8 cellular contexts compared by ENCODE assay signal in the genomic region with DNA sequence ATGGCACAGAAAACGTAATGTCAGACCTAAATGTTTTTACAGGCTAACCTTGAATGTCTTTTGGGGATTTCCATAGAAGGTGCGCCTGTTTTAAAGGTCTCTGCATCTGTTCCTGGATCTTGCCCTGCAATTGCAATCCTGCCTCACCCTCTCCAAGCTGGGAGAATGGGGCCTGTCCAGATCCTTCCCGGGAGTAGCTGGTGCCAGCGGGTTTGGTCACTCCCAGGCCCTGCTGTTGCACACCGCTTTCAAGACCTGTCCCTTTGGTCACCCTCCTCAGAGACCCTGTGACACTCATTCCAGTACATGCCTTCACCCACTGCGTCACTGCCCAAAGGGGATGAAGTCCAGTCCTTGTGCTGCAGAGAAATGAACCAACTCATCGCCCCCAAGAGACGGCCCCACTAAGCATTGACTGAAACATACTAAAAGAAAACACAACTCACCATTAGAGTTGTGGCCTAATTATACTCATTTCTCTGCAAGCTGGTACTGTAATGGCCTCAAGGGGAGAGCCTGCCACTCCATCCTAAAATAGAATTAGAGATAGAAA. TPM values are rescaled to one million over a fixed set of nuclear protein-coding genes. Genes with fewer than 3 reads are reported as not detected.
DNase-seq lines count a peak whose midpoint lies in the region; ATAC-seq and TF ChIP-seq lines count a peak whose summit lies in the region.

No MANE protein-coding gene starts in this region.

- no peaks in the 10 kb centered on the region for H3K9me3 ChIP-seq in effector memory CD4-positive, alpha-beta T cell (ENCODE audit: control insufficient read depth, low read length)
- H3K9me3 ChIP-seq in naive thymus-derived CD4-positive, alpha-beta T cell (ENCODE audit: control insufficient read depth in 2 of 3, low read length in 3 of 3), result no peaks in the 10 kb centered on the region

- peaks cover 17% of the 10 kb centered on the region for H3K36me3 Mint-ChIP-seq in T-helper 2 cell treated with Interferon-gamma antibody and Interleukin-4, amounts not matched to agents 5 μg/mL and 100 μg/mL, for 36 hours (ENCODE audit: low read depth)
- H3K36me3 Mint-ChIP-seq in naive thymus-derived CD4-positive, alpha-beta T cell, result peaks cover 4 to 19% (median 13%) of the 10 kb centered on the region in 5 donors

- peaks cover 41% of the 10 kb centered on the region for H3K4me1 Mint-ChIP-seq in T-helper 2 cell treated with Interferon-gamma antibody and Interleukin-4, amounts not matched to agents 5 μg/mL and 100 μg/mL, for 36 hours (ENCODE audit: low read depth)
- peaks cover 36 to 57% (median 51%) of the 10 kb centered on the region in 7 donors for H3K4me1 Mint-ChIP-seq in naive thymus-derived CD4-positive, alpha-beta T cell

- H3K9me3 Mint-ChIP-seq in T-helper 2 cell treated with Interferon-gamma antibody and Interleukin-4, amounts not matched to agents 5 μg/mL and 100 μg/mL, for 36 hours, result no peaks in the 10 kb centered on the region
- peaks cover 0 to 13% (median 0%) of the 10 kb centered on the region in 11 donors for H3K9me3 Mint-ChIP-seq in naive thymus-derived CD4-positive, alpha-beta T cell

- in situ Hi-C loops in ACHN (cut with HindIII; ENCODE audit: low pct_ligation_motif_present, low pct_unique_long_range_greater_than_20kb, low sequenced_read_pairs), result no loop called here

- DNase-seq in stimulated activated CD4-positive, alpha-beta T cell treated with anti-CD3 and anti-CD28 coated beads, Interleukin-4, amount 100 ng/mL, for 1 hour, result peak; percentile 7
- DNase-seq in stimulated activated CD4-positive, alpha-beta T cell treated with anti-CD3 and anti-CD28 coated beads, Interleukin-4, amount 100 ng/mL, for 4 hours, result no peak
- peak; percentile 31 for DNase-seq in T-helper 2 cell treated with Interferon-gamma antibody and Interleukin-4, amounts not matched to agents 5 μg/mL and 100 μg/mL, for 36 hours (ENCODE audit: low spot score)
- DNase-seq in effector memory CD4-positive, alpha-beta T cell, result peak in 2 of 3 donors; percentile 8 to 20
- peak in 2 of 9 donors; percentile 34 to 42 for DNase-seq in naive thymus-derived CD4-positive, alpha-beta T cell
- DNase-seq in HuH-7.5 (ENCODE audit: low spot score) (no peak), GM10266 (ENCODE audit: extremely low spot score) (no peak), ACHN (no peak)

- no peak for TF ChIP-seq CTCF in GM10266 (IDR thresholded peaks at IDR 0.05; ENCODE audit: control insufficient read depth, insufficient read depth, low read depth, missing control alignments)

- CTCF ChIA-PET in naive thymus-derived CD4-positive, alpha-beta T cell (lab: Charles Lee), result interaction anchor here (0.6 to 4.9 kb wide), 16 partner anchors 8 to 514 kb away, joined by 3 to 35 read pairs (median 4); no protein-coding TSS in a partner anchor

- intact Hi-C loops in naive thymus-derived CD4-positive, alpha-beta T cell (cut with micrococcal nuclease), result loop anchor here (1.0 to 5.0 kb wide), 20 partner anchors 45 to 1255 kb away; partner anchors contain the start of genes ARID4B (in 1 of the 2), B3GALNT2 (in 1 of the 2), COA6 (in 1 of the 2) and GGPS1 (in 1 of the 2)

- peak overlapping the region; percentile 100 for H3K27ac Mint-ChIP-seq in T-helper 2 cell treated with Interferon-gamma antibody and Interleukin-4, amounts not matched to agents 5 μg/mL and 100 μg/mL, for 36 hours
- peak overlapping the region; percentile 97 to 100 (median 100) for H3K27ac Mint-ChIP-seq in naive thymus-derived CD4-positive, alpha-beta T cell

- H3K27me3 Mint-ChIP-seq in T-helper 2 cell treated with Interferon-gamma antibody and Interleukin-4, amounts not matched to agents 5 μg/mL and 100 μg/mL, for 36 hours (ENCODE audit: low read depth), result peaks cover 3% of the 10 kb centered on the region
- peaks cover 0 to 6% (median 0%) of the 10 kb centered on the region in 5 donors for H3K27me3 Mint-ChIP-seq in naive thymus-derived CD4-positive, alpha-beta T cell

- peaks cover 32% of the 10 kb centered on the region for H3K4me1 ChIP-seq in effector memory CD4-positive, alpha-beta T cell (ENCODE audit: control insufficient read depth, insufficient read depth, low read length, poor library complexity, severe bottlenecking)
- H3K4me1 ChIP-seq in naive thymus-derived CD4-positive, alpha-beta T cell (ENCODE audit: control insufficient read depth in 2 of 2, insufficient read depth in 2 of 2, low read length in 2 of 2), result peaks cover 26 to 35% of the 10 kb centered on the region in 2 donors

- H3K4me3 Mint-ChIP-seq in T-helper 2 cell treated with Interferon-gamma antibody and Interleukin-4, amounts not matched to agents 5 μg/mL and 100 μg/mL, for 36 hours, result peak overlapping the region; percentile 89
- H3K4me3 Mint-ChIP-seq in naive thymus-derived CD4-positive, alpha-beta T cell, result peak overlapping the region; percentile 80 to 98 (median 91)

- POLR2A ChIA-PET in naive thymus-derived CD4-positive, alpha-beta T cell (lab: Charles Lee), result interaction anchor here (0.6 to 7.0 kb wide), 55 partner anchors 8 to 516 kb away, joined by 3 to 260 read pairs (median 5); partner anchors contain the start of genes COA6 and TARBP1

- no peak for ATAC-seq in naive thymus-derived CD4-positive, alpha-beta T cell

- no peaks in the 10 kb centered on the region for H3K27me3 ChIP-seq in effector memory CD4-positive, alpha-beta T cell (replicated peaks; ENCODE audit: control insufficient read depth, insufficient read depth, low read length, poor library complexity, severe bottlenecking)
- no peaks in the 10 kb centered on the region for H3K27me3 ChIP-seq in naive thymus-derived CD4-positive, alpha-beta T cell (ENCODE audit: control insufficient read depth in 2 of 2, insufficient read depth in 2 of 2, low read length in 2 of 2)

- H3K36me3 ChIP-seq in effector memory CD4-positive, alpha-beta T cell (ENCODE audit: control insufficient read depth, insufficient read depth, low read length), result peaks cover 7% of the 10 kb centered on the region
- H3K36me3 ChIP-seq in naive thymus-derived CD4-positive, alpha-beta T cell (ENCODE audit: control insufficient read depth in 2 of 3, insufficient read depth in 3 of 3, low read length in 3 of 3), result peaks cover 1 to 8% (median 5%) of the 10 kb centered on the region in 3 experiments

- peak overlapping the region; percentile 98 for H3K27ac ChIP-seq in effector memory CD4-positive, alpha-beta T cell (ENCODE audit: insufficient read depth, low read length, poor library complexity, severe bottlenecking)
- H3K27ac ChIP-seq in naive thymus-derived CD4-positive, alpha-beta T cell (ENCODE audit: low read depth, low read length), result peak overlapping the region; percentile 97

- peak overlapping the region; percentile 19 for H3K4me3 ChIP-seq in effector memory CD4-positive, alpha-beta T cell (ENCODE audit: insufficient read depth, low read depth, low read length, poor library complexity, severe bottlenecking)
- H3K4me3 ChIP-seq in naive thymus-derived CD4-positive, alpha-beta T cell (ENCODE audit: low read length), result peak overlapping the region; percentile 89

RNA-seq across cellular contexts. Expression of gene IRF2BP2, which starts 1.9 kb away (rescaled TPM):
- total RNA-seq in naive thymus-derived CD4-positive, alpha-beta T cell, result 100 to 1,000 TPM; 150 to 413 (median 173) TPM
- 10 to 100 TPM; 28.7 to 35.6 TPM for polyA plus RNA-seq in naive thymus-derived CD4-positive, alpha-beta T cell

Comparison
In these comparisons a context has a peak if more than half of its experiments do, and no peak if none do; other contexts are left out.
1. DNase-seq: peak in stimulated activated CD4-positive, alpha-beta T cell treated with anti-CD3 and anti-CD28 coated beads, Interleukin-4, amount 100 ng/mL, for 1 hour (single experiment), T-helper 2 cell treated with Interferon-gamma antibody and Interleukin-4, amounts not matched to agents 5 μg/mL and 100 μg/mL, for 36 hours (single experiment) and effector memory CD4-positive, alpha-beta T cell (2 of 3); none in stimulated activated CD4-positive, alpha-beta T cell treated with anti-CD3 and anti-CD28 coated beads, Interleukin-4, amount 100 ng/mL, for 4 hours (0 of 2), HuH-7.5 (single experiment), GM10266 (single experiment) and ACHN (single experiment).